25 cellular contexts compared by ENCODE assay signal in genomic region chr3:18919158-18919557, GRCh38.
"Had no signal": no experiment of that assay in that cellular context is flagged by ENCODE, and none has a peak within 500 bp of the region (broad histone marks: within the 10 kb centered on the region; RNA-seq: fewer than 3 reads in every experiment).

No MANE protein-coding gene starts in this region.

- H3K4me1 Mint-ChIP-seq: activated CD4-positive, alpha-beta memory T cell treated with anti-CD3 and anti-CD28 coated beads, Interleukin-2, amount 10 ng/mL, durations not matched to agents 7 days and 5 days; activated naive CD4-positive, alpha-beta T cell treated with anti-CD3 and anti-CD28 coated beads, Interleukin-2, amount 50 U/mL, for 24 hours; WTC11 had no signal

- H3K27me3 ChIP-seq: Peyer's patch, SJSA1 had no signal

- H3K4me3 Mint-ChIP-seq: activated CD4-positive, alpha-beta memory T cell treated with anti-CD3 and anti-CD28 coated beads, Interleukin-2, amount 10 ng/mL, durations not matched to agents 7 days and 5 days; activated naive CD4-positive, alpha-beta T cell treated with anti-CD3 and anti-CD28 coated beads, Interleukin-2, amount 50 U/mL, for 24 hours; activated T-cell treated with anti-CD3 and anti-CD28 coated beads, Interleukin-2, amount 50 U/mL, for 4 hours; T-helper 1 cell treated with Interleukin-12 subunit alpha and Interleukin-12 subunit beta and Interleukin-4 antibody, amounts not matched to agents 30 μg/mL and 1 μg/mL, for 36 hours; T-helper 2 cell treated with Interferon-gamma antibody and Interleukin-4, amounts not matched to agents 5 μg/mL and 100 μg/mL, for 36 hours; WTC11 had no signal

- DNase-seq: activated CD4-positive, alpha-beta memory T cell treated with anti-CD3 and anti-CD28 coated beads, Interleukin-2, amount 10 ng/mL, durations not matched to agents 7 days and 5 days; activated CD4-positive, alpha-beta T cell treated with anti-CD3 and anti-CD28 coated beads for 4 hours; activated effector memory CD4-positive, alpha-beta T cell treated with anti-CD3 and anti-CD28 coated beads, Interleukin-2, amount 50 U/mL, for 16 hours; activated naive CD4-positive, alpha-beta T cell; activated T-cell treated with anti-CD3 and anti-CD28 coated beads, Interleukin-2, amount 50 U/mL, for 4 hours; amniotic stem cell; aorta; IMR-90; NCI-H1105; NCI-H1417 treated with DMSO at 0.1 percent for 48 hours; NCI-H187 treated with DMSO at 0.1 percent for 48 hours; NCI-H2081; NCI-H345; NCI-H524 treated with DMSO at 0.1 percent for 48 hours; Peyer's patch; RPMI8226; SHP77 treated with DMSO at 0.1 percent for 48 hours; SK-N-SH had no signal

- ATAC-seq: activated CD4-positive, CD25-positive, alpha-beta regulatory T cell treated with anti-CD3 and anti-CD28 coated beads, Interleukin-2, amount 50 U/mL, for 24 hours; K562; WTC11 had no signal

- H3K4me1 ChIP-seq: Peyer's patch, SJSA1 had no signal

- H3K27ac ChIP-seq: Peyer's patch, SJSA1 had no signal

- H3K9me3 Mint-ChIP-seq: activated CD4-positive, alpha-beta memory T cell treated with anti-CD3 and anti-CD28 coated beads, Interleukin-2, amount 10 ng/mL, durations not matched to agents 7 days and 5 days; WTC11 had no signal

- H3K27ac Mint-ChIP-seq: activated CD4-positive, alpha-beta memory T cell treated with anti-CD3 and anti-CD28 coated beads, Interleukin-2, amount 10 ng/mL, durations not matched to agents 7 days and 5 days; activated naive CD4-positive, alpha-beta T cell treated with anti-CD3 and anti-CD28 coated beads, Interleukin-2, amount 50 U/mL, for 24 hours; T-helper 1 cell treated with Interleukin-12 subunit alpha and Interleukin-12 subunit beta and Interleukin-4 antibody, amounts not matched to agents 30 μg/mL and 1 μg/mL, for 36 hours; T-helper 2 cell treated with Interferon-gamma antibody and Interleukin-4, amounts not matched to agents 5 μg/mL and 100 μg/mL, for 36 hours; WTC11 had no signal

- H3K36me3 Mint-ChIP-seq: activated naive CD4-positive, alpha-beta T cell treated with anti-CD3 and anti-CD28 coated beads, Interleukin-2, amount 50 U/mL, for 24 hours; WTC11 had no signal
